In genomic region chr10:62816179-62817119, GRCh38 we compare ENCODE assay signal across 8 cellular contexts. TPM values are rescaled to one million over a fixed set of nuclear protein-coding genes. Genes with fewer than 3 reads are reported as not detected.
DNase-seq lines count a peak whose midpoint lies in the region; ATAC-seq and TF ChIP-seq lines count a peak whose summit lies in the region.

EGR2 (minus strand) TSS chr10:62816366; CDS start chr10:62816029, 337 bp downstream.

- peak within 1 kb of the TSS; percentile 97 for H3K4me3 Mint-ChIP-seq in activated T-helper 2 cell treated with anti-CD3 and anti-CD28 coated beads, Interferon-gamma antibody, Interleukin-2, Interleukin-4, amounts not matched to agents 10 μg/mL and 5 μg/mL and 100 μg/mL, durations not matched to agents 14 hours and 24 hours and 36 hours (ENCODE audit: low read depth)
- H3K4me3 Mint-ChIP-seq in naive thymus-derived CD8-positive, alpha-beta T cell = peak within 1 kb of the TSS; percentile 92 to 100 (median 96)
- H3K4me3 Mint-ChIP-seq in stimulated activated naive B cell treated with anti-CD40 and anti-IgM and Interleukin-4, amounts not matched to agents 10 μg/mL and 1 μg/mL and 100 μg/mL, for 72 hours = peak within 1 kb of the TSS; percentile 90 to 99

- H3K27me3 Mint-ChIP-seq in activated T-helper 2 cell treated with anti-CD3 and anti-CD28 coated beads, Interferon-gamma antibody, Interleukin-2, Interleukin-4, amounts not matched to agents 10 μg/mL and 5 μg/mL and 100 μg/mL, durations not matched to agents 14 hours and 24 hours and 36 hours (ENCODE audit: low read depth) = peaks cover 22% of the 10 kb centered on the region
- H3K27me3 Mint-ChIP-seq in naive thymus-derived CD8-positive, alpha-beta T cell = peaks cover 18 to 39% (median 25%) of the 10 kb centered on the region in 5 donors
- peaks cover 12 to 15% of the 10 kb centered on the region in 2 donors for H3K27me3 Mint-ChIP-seq in stimulated activated naive B cell treated with anti-CD40 and anti-IgM and Interleukin-4, amounts not matched to agents 10 μg/mL and 1 μg/mL and 100 μg/mL, for 72 hours

- peak; percentile 31 for DNase-seq in DMS79 (lab: John Stamatoyannopoulos, UW)
- peak; percentile 88 for DNase-seq in RPMI8226
- peak; percentile 94 for DNase-seq in activated T-helper 2 cell treated with anti-CD3 and anti-CD28 coated beads, Interferon-gamma antibody, Interleukin-2, Interleukin-4, amounts not matched to agents 10 μg/mL and 5 μg/mL and 100 μg/mL, durations not matched to agents 14 hours and 24 hours and 36 hours (ENCODE audit: low spot score)
- peak; percentile 95 to 98 for DNase-seq in fibroblast of lung (ENCODE audit: low read depth in 2 of 2)
- DNase-seq in naive thymus-derived CD8-positive, alpha-beta T cell = peak; percentile 81 to 100 (median 97)
- peak; percentile 95 for DNase-seq in stimulated activated naive B cell treated with anti-CD40 and anti-IgM and Interleukin-4, amounts not matched to agents 10 μg/mL and 1 μg/mL and 100 μg/mL, for 72 hours

- peaks cover 16% of the 10 kb centered on the region for H3K4me1 ChIP-seq in KMS-11 (ENCODE audit: low read depth, poor library complexity, severe bottlenecking)
- H3K4me1 ChIP-seq in fibroblast of lung (ENCODE audit: control insufficient read depth, extremely low read depth, insufficient read depth, low read length) = peaks cover 12% of the 10 kb centered on the region

- H3K9ac ChIP-seq in KMS-11 = peak within 1 kb of the TSS; percentile 54; the same call in 1 of the 2 replicates
- H3K9ac ChIP-seq in fibroblast of lung (ENCODE audit: insufficient read depth, low read length) = peak within 1 kb of the TSS; percentile 70

- H3K27me3 ChIP-seq in KMS-11 (ENCODE audit: insufficient read depth, low read depth) (peaks cover 23% of the 10 kb centered on the region), fibroblast of lung (ENCODE audit: control insufficient read depth, insufficient read depth, low read length) (peaks cover 35% of the 10 kb centered on the region)

- peaks cover 55% of the 10 kb centered on the region for H3K36me3 Mint-ChIP-seq in activated T-helper 2 cell treated with anti-CD3 and anti-CD28 coated beads, Interferon-gamma antibody, Interleukin-2, Interleukin-4, amounts not matched to agents 10 μg/mL and 5 μg/mL and 100 μg/mL, durations not matched to agents 14 hours and 24 hours and 36 hours (ENCODE audit: low read depth)
- peaks cover 0 to 3% (median 0%) of the 10 kb centered on the region in 3 donors for H3K36me3 Mint-ChIP-seq in naive thymus-derived CD8-positive, alpha-beta T cell
- H3K36me3 Mint-ChIP-seq in stimulated activated naive B cell treated with anti-CD40 and anti-IgM and Interleukin-4, amounts not matched to agents 10 μg/mL and 1 μg/mL and 100 μg/mL, for 72 hours = peaks cover 36 to 53% of the 10 kb centered on the region in 2 donors

- TF ChIP-seq CTCF in KMS-11 (conservative IDR thresholded peaks at IDR 0.05; ENCODE audit: low read depth, low read length) (no peak), fibroblast of lung (conservative IDR thresholded peaks at IDR 0.05 in 1 of 2, IDR thresholded peaks at IDR 0.05 in 1 of 2; ENCODE audit: low read depth in 1 of 2, low read length in 2 of 2) (no peak)

- H3K27ac ChIP-seq in KMS-11 = peak within 1 kb of the TSS; percentile 36
- peak within 1 kb of the TSS; percentile 40 for H3K27ac ChIP-seq in fibroblast of lung (ENCODE audit: insufficient read depth, low read length)

- H3K79me2 ChIP-seq in KMS-11 (ENCODE audit: insufficient read depth, low read depth) (no peaks in the 10 kb centered on the region), fibroblast of lung (ENCODE audit: control insufficient read depth, insufficient read depth, low read length) (no peaks in the 10 kb centered on the region)

- H3K9me3 Mint-ChIP-seq in activated T-helper 2 cell treated with anti-CD3 and anti-CD28 coated beads, Interferon-gamma antibody, Interleukin-2, Interleukin-4, amounts not matched to agents 10 μg/mL and 5 μg/mL and 100 μg/mL, durations not matched to agents 14 hours and 24 hours and 36 hours = no peaks in the 10 kb centered on the region
- no peaks in the 10 kb centered on the region for H3K9me3 Mint-ChIP-seq in naive thymus-derived CD8-positive, alpha-beta T cell
- H3K9me3 Mint-ChIP-seq in stimulated activated naive B cell treated with anti-CD40 and anti-IgM and Interleukin-4, amounts not matched to agents 10 μg/mL and 1 μg/mL and 100 μg/mL, for 72 hours = no peaks in the 10 kb centered on the region

- no peaks in the 10 kb centered on the region for H3K36me3 ChIP-seq in KMS-11 (ENCODE audit: insufficient read depth)
- no peaks in the 10 kb centered on the region for H3K36me3 ChIP-seq in fibroblast of lung (ENCODE audit: control insufficient read depth, insufficient read depth, low read length)

- H3K4me2 ChIP-seq in KMS-11 (peak within 1 kb of the TSS; percentile 97), fibroblast of lung (ENCODE audit: extremely low read depth, insufficient read depth, low read length) (peak within 1 kb of the TSS; percentile 99)

- H3K27ac Mint-ChIP-seq in activated T-helper 2 cell treated with anti-CD3 and anti-CD28 coated beads, Interferon-gamma antibody, Interleukin-2, Interleukin-4, amounts not matched to agents 10 μg/mL and 5 μg/mL and 100 μg/mL, durations not matched to agents 14 hours and 24 hours and 36 hours = peak within 1 kb of the TSS; percentile 100
- H3K27ac Mint-ChIP-seq in naive thymus-derived CD8-positive, alpha-beta T cell = peak within 1 kb of the TSS; percentile 89 to 98 (median 94)
- H3K27ac Mint-ChIP-seq in stimulated activated naive B cell treated with anti-CD40 and anti-IgM and Interleukin-4, amounts not matched to agents 10 μg/mL and 1 μg/mL and 100 μg/mL, for 72 hours = peak within 1 kb of the TSS; percentile 99

- H3K9me3 ChIP-seq in fibroblast of lung (ENCODE audit: control insufficient read depth, insufficient read depth, low read depth, low read length) = no peaks in the 10 kb centered on the region

- H4K20me1 ChIP-seq in KMS-11 (ENCODE audit: insufficient read depth) (0 out of 2 replicates have a peak, but pooled peaks cover 2% of the 10 kb centered on the region), fibroblast of lung (ENCODE audit: control insufficient read depth, extremely low read depth, insufficient read depth, low read length) (no peaks in the 10 kb centered on the region)

- POLR2A ChIA-PET in naive thymus-derived CD8-positive, alpha-beta T cell (lab: Charles Lee) = interaction anchor here (0.6 to 7.3 kb wide), 12 partner anchors 8 to 522 kb away, joined by 3 to 87 read pairs (median 6); partner anchors contain the start of genes ADO and NRBF2

- H3K4me3 ChIP-seq in KMS-11 (IDR thresholded peaks at IDR 0.05; ENCODE audit: insufficient read depth, low read depth, low read length) = no peak within 1 kb of the TSS
- H3K4me3 ChIP-seq in fibroblast of lung (replicated peaks in 1 of 4; ENCODE audit: control extremely low read depth in 1 of 4, insufficient read depth in 1 of 4, low read depth in 3 of 4, low read length in 4 of 4) = peak within 1 kb of the TSS; percentile 63 to 83 (median 74)

- H2AFZ ChIP-seq in KMS-11 (ENCODE audit: low read depth) = peak within 1 kb of the TSS; percentile 91
- H2AFZ ChIP-seq in fibroblast of lung (ENCODE audit: low read length) = peak within 1 kb of the TSS; percentile 81

- H3K4me1 Mint-ChIP-seq in activated T-helper 2 cell treated with anti-CD3 and anti-CD28 coated beads, Interferon-gamma antibody, Interleukin-2, Interleukin-4, amounts not matched to agents 10 μg/mL and 5 μg/mL and 100 μg/mL, durations not matched to agents 14 hours and 24 hours and 36 hours (ENCODE audit: low read depth) = peaks cover 46% of the 10 kb centered on the region
- H3K4me1 Mint-ChIP-seq in naive thymus-derived CD8-positive, alpha-beta T cell = peaks cover 30 to 69% (median 49%) of the 10 kb centered on the region in 4 donors
- peaks cover 38 to 72% of the 10 kb centered on the region in 2 donors for H3K4me1 Mint-ChIP-seq in stimulated activated naive B cell treated with anti-CD40 and anti-IgM and Interleukin-4, amounts not matched to agents 10 μg/mL and 1 μg/mL and 100 μg/mL, for 72 hours

- intact Hi-C loops in activated T-helper 2 cell treated with anti-CD3 and anti-CD28 coated beads, Interferon-gamma antibody, Interleukin-2, Interleukin-4, amounts not matched to agents 10 μg/mL and 5 μg/mL and 100 μg/mL, durations not matched to agents 14 hours and 24 hours and 36 hours (cut with micrococcal nuclease) = loop anchor here (1.0 to 10.0 kb wide), 16 partner anchors 37 to 914 kb away; partner anchors contain the start of genes NRBF2 and REEP3

- ATAC-seq in GM21737 (IDR thresholded peaks at IDR 0.05; ENCODE audit: unreplicated experiment) = peak; percentile 77
- ATAC-seq in naive thymus-derived CD8-positive, alpha-beta T cell = peak; percentile 82 to 83
- peak; percentile 71 to 77 for ATAC-seq in stimulated activated naive B cell treated with anti-CD40 and anti-IgM and Interleukin-4, amounts not matched to agents 10 μg/mL and 1 μg/mL and 100 μg/mL, for 72 hours (replicated peaks)

RNA-seq across cellular contexts. Expression of gene EGR2, which starts in this region (rescaled TPM):
- 126 and 137 TPM in 2 replicates for total RNA-seq in activated T-helper 2 cell treated with anti-CD3 and anti-CD28 coated beads, Interferon-gamma antibody, Interleukin-2, Interleukin-4, amounts not matched to agents 10 μg/mL and 5 μg/mL and 100 μg/mL, durations not matched to agents 14 hours and 24 hours and 36 hours
- 0.33 and 2.1 TPM in 2 replicates for total RNA-seq in fibroblast of lung
- 0.08 and 0.21 TPM in 2 replicates for polyA plus RNA-seq in fibroblast of lung
- 0.09 and 0.40 TPM in 2 replicates for polyA plus RNA-seq in fibroblast of lung (2012)
- polyA minus RNA-seq in fibroblast of lung (ENCODE audit: low replicate concordance) = 0.37 TPM in 1 of 2 replicates, not detected in the other
- total RNA-seq in naive thymus-derived CD8-positive, alpha-beta T cell = 1 to 10 TPM; 1.1 to 1.2 TPM
- under 1 TPM; 0.07 to 0.28 (median 0.10) TPM for polyA plus RNA-seq in naive thymus-derived CD8-positive, alpha-beta T cell

Comparison
In these comparisons a context has a peak if more than half of its experiments do, and no peak if none do; other contexts are left out.
1. RNA of gene EGR2 (total RNA-seq): 126 to 137 TPM in activated T-helper 2 cell treated with anti-CD3 and anti-CD28 coated beads, Interferon-gamma antibody, Interleukin-2, Interleukin-4, amounts not matched to agents 10 μg/mL and 5 μg/mL and 100 μg/mL, durations not matched to agents 14 hours and 24 hours and 36 hours; 1.1 to 1.2 TPM in naive thymus-derived CD8-positive, alpha-beta T cell and 0.33 to 2.1 TPM in fibroblast of lung; every median in the first group is over 10 times any median in the second.
2. DNase-seq: peak in every context shown above with its lines; median percentile 97 in naive thymus-derived CD8-positive, alpha-beta T cell; 96 in fibroblast of lung; 95 in stimulated activated naive B cell treated with anti-CD40 and anti-IgM and Interleukin-4, amounts not matched to agents 10 μg/mL and 1 μg/mL and 100 μg/mL, for 72 hours; 94 in activated T-helper 2 cell treated with anti-CD3 and anti-CD28 coated beads, Interferon-gamma antibody, Interleukin-2, Interleukin-4, amounts not matched to agents 10 μg/mL and 5 μg/mL and 100 μg/mL, durations not matched to agents 14 hours and 24 hours and 36 hours; 88 in RPMI8226; 31 in DMS79.
3. Peak in every context shown above with its lines, with median percentiles within 50 percentile points of each other: ATAC-seq, H3K27ac Mint-ChIP-seq and H3K4me3 Mint-ChIP-seq.